In the genomic region with DNA sequence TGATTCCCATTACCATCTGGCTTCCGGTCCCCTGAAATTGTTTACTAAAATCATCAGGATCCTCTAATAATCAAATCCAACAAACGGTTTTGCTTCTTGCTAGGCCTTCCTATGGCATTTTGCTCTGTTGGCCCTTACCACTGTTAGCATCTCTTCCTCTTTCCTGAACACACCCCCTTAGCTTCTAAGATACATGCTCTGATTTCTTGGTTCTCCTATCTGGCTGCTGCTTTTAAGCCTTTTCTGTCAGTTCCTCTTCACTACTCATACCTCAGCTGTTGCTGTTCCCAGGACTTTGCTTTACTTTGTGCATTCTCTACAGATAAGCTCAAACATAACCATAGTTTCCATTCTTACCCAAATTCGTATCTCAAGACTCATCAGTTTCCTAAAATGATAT, we compare ENCODE assay signal across 19 cellular contexts. TPM values are rescaled to one million over a fixed set of nuclear protein-coding genes. Genes with fewer than 3 reads are reported as not detected.
DNase-seq lines count a peak whose midpoint lies in the region; ATAC-seq, FAIRE-seq and TF ChIP-seq lines count a peak whose summit lies in the region.
"Had no signal": no experiment of that assay in that cellular context is flagged by ENCODE, and none has a peak within 500 bp of the region (broad histone marks: within the 10 kb centered on the region; RNA-seq: fewer than 3 reads in every experiment).

No MANE protein-coding gene starts in this region.

- peak; percentile 15 for DNase-seq in KBM-7
- DNase-seq in NOMO-1 treated with dmso at 0.1 percent for 144 hours (lab: John Stamatoyannopoulos, UW; ENCODE audit: unreplicated experiment) = peak; percentile 25
- DNase-seq in K562 (ENCODE audit: extremely low read depth in 1 of 4, low spot score in 3 of 4) = no peak
- no peak for DNase-seq in sciatic nerve (ENCODE audit: low spot score)
- no peak for DNase-seq in GM19239 (ENCODE audit: insufficient read length, low spot score)
- DNase-seq: Caco-2; DMS153; GOT3; NCI-H187 treated with DMSO at 0.1 percent for 48 hours; NCI-H446 treated with DMSO at 0.1 percent for 48 hours; NK-92 treated with Interleukin-12 subunit alpha and Interleukin-12 subunit beta, amount 100 ng/mL, for 24 hours; Peyer's patch; SK-N-SH had no signal

- H3K79me2 ChIP-seq in K562 (ENCODE audit: control insufficient read depth, insufficient read depth, low read length) = no peaks in the 10 kb centered on the region

- no peak overlapping the region for H2AFZ ChIP-seq in K562 (ENCODE audit: low read depth, low read length)

- in situ Hi-C loops in KBM-7 (cut with MboI; ENCODE audit: low pct_unique_long_range_greater_than_20kb, low sequenced_read_pairs) = no loop called here
- in situ Hi-C loops in K562 (cut with MboI) = no loop called here

- no peak for TF ChIP-seq POLR2A in K562 (conservative IDR thresholded peaks at IDR 0.05)

- H3K36me3 ChIP-seq in K562 (ENCODE audit: control insufficient read depth, insufficient read depth, low read length) = 0 out of 3 replicates have a peak, but pooled peaks cover 4% of the 10 kb centered on the region
- H3K36me3 ChIP-seq: Peyer's patch had no signal

- H3K9me3 ChIP-seq in K562 (replicated peaks; ENCODE audit: control insufficient read depth, insufficient read depth, low read depth, low read length) = no peaks in the 10 kb centered on the region
- H3K9me3 ChIP-seq: Caco-2, Peyer's patch, SK-N-SH had no signal

- H4K20me1 ChIP-seq in K562 (replicated peaks; ENCODE audit: control insufficient read depth, insufficient read depth, low read length) = no peaks in the 10 kb centered on the region

- no peaks in the 10 kb centered on the region for H3K27me3 ChIP-seq in K562 (ENCODE audit: control insufficient read depth in 2 of 2, insufficient read depth in 2 of 2, low read length in 2 of 2)
- H3K27me3 ChIP-seq: Peyer's patch had no signal

- no TSS peak for BruUV-seq in K562 (replicated peaks; lab: Mats Ljungman, UMichigan)

- FAIRE-seq in K562 (lab: Jason Lieb, UNC) = no peak
- FAIRE-seq in GM19239 (lab: Jason Lieb, UNC) = no peak
- FAIRE-seq: GM12892 had no signal

- H3K4me3 ChIP-seq in K562 = no peak overlapping the region
- H3K4me3 ChIP-seq: Peyer's patch had no signal

- POLR2A ChIA-PET in K562 (lab: Yijun Ruan, JAX) = interaction anchor here (0.9 kb wide), 1 partner anchor 11 kb away, joined by 3 read pairs; a partner anchor contains a TSS

- ATAC-seq in K562 (no peak), sciatic nerve (peak; percentile 28), HG02973 (IDR thresholded peaks at IDR 0.05; ENCODE audit: unreplicated experiment) (no peak), HG03159 (IDR thresholded peaks at IDR 0.05; ENCODE audit: unreplicated experiment) (no peak)
- ATAC-seq: Right ventricle myocardium inferior had no signal

- H3K9ac ChIP-seq in K562 (ENCODE audit: insufficient read depth in 1 of 2, low read depth in 2 of 2, low read length in 2 of 2) = no peak overlapping the region
- H3K9ac ChIP-seq: SK-N-SH had no signal

- no peak for TF ChIP-seq CTCF in K562 (IDR thresholded peaks at IDR 0.05 in 2 of 3, conservative IDR thresholded peaks at IDR 0.05 in 1 of 3; ENCODE audit: insufficient read depth in 2 of 3, low read depth in 1 of 3, low read length in 3 of 3)

- WGBS in K562 (ENCODE audit: insufficient coverage, low coverage, missing lambda C conversion rate) = 24% methylated on average over 3 of the region's 3 CpGs

- no peak overlapping the region for H3K27ac ChIP-seq in K562 (ENCODE audit: extremely low read depth, low read depth, low read length)
- H3K27ac ChIP-seq: C4-2B, Peyer's patch had no signal

- no peak overlapping the region for H3K4me2 ChIP-seq in K562 (ENCODE audit: insufficient read depth, low read length)
- H3K4me2 ChIP-seq: SK-N-SH had no signal

- 0 out of 5 replicates have a peak, but pooled peaks cover 0 to 5% of the 10 kb centered on the region in 2 experiments for H3K4me1 ChIP-seq in K562 (replicated peaks in 1 of 2; ENCODE audit: control insufficient read depth in 2 of 2, insufficient read depth in 2 of 2, low read length in 2 of 2)
- H3K4me1 ChIP-seq: Caco-2, Peyer's patch had no signal

- no peak for TF ChIP-seq EP300 in K562 (IDR thresholded peaks at IDR 0.05; ENCODE audit: low read length)

- intact Hi-C loops in K562 (cut with micrococcal nuclease) = no loop called here
- intact Hi-C loops in sciatic nerve (cut with DNase I) = no loop called here

- CTCF ChIA-PET in K562 (lab: Yijun Ruan, JAX; ENCODE audit: low intra/inter-chr PET ratio) = no interaction called here

- no peaks in the 10 kb centered on the region for H3K9me1 ChIP-seq in K562 (ENCODE audit: control insufficient read depth, insufficient read depth, low read length)

- TF ChIP-seq RAD21 in K562 (CRISPR knock-in tag; conservative IDR thresholded peaks at IDR 0.05 in 1 of 2, IDR thresholded peaks at IDR 0.05 in 1 of 2) = no peak

TF ChIP-seq in K562, 482 proteins besides CTCF, POLR2A, EP300 and RAD21:
- TF ChIP-seq, protein P1, sequence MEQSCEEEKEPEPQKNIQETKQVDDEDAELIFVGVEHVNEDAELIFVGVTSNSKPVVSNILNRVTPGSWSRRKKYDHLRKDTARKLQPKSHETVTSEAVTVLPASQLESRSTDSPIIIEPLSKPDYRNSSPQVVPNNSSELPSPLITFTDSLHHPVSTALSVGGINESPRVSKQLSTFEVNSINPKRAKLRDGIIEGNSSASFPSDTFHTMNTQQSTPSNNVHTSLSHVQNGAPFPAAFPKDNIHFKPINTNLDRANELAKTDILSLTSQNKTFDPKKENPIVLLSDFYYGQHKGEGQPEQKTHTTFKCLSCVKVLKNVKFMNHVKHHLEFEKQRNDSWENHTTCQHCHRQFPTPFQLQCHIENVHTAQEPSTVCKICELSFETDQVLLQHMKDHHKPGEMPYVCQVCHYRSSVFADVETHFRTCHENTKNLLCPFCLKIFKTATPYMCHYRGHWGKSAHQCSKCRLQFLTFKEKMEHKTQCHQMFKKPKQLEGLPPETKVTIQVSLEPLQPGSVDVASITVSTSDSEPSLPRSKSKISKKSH (CRISPR knock-in tag; IDR thresholded peaks at IDR 0.05) = no peak
- TF ChIP-seq SPI1 (IDR thresholded peaks at IDR 0.05; ENCODE audit: borderline replicate concordance, low read depth, low read length) = peak; percentile 9; the same call in 1 of the 2 replicates
- TF ChIP-seq JUNB (CRISPR knock-in tag; conservative IDR thresholded peaks at IDR 0.05) = no peak

RNA-seq across cellular contexts. Expression of a gene that starts 11.4 kb away (rescaled TPM):
- total RNA-seq in K562 (2011; cell fraction: chromatin; rRNA removed; ENCODE audit: low replicate concordance) = 0.30 TPM in 1 of 2 replicates, not detected in the other
- total RNA-seq in K562 (2011; cell fraction: nucleolus; rRNA removed) = not detected in 2 replicates
- total RNA-seq in K562 (2011; cell fraction: nucleoplasm; rRNA removed) = 0.81 TPM in 1 of 2 replicates, not detected in the other
- total RNA-seq in K562 (2014; rRNA removed) = not detected in 2 replicates
- total RNA-seq in K562 (2014; rRNA removed; fragmentation: Illumina TruSeq; extraction: Trizol) = 0.33 and 0.48 TPM in 2 replicates
- total RNA-seq in K562 (2015; rRNA removed; fragmentation: Illumina TruSeq; extraction: Trizol) = 0.14 and 0.38 TPM in 2 replicates
- total RNA-seq in K562 (2021) = 0.36 and 0.38 TPM in 2 replicates
- polyA plus RNA-seq in K562 (2011; rRNA removed) = not detected in 2 replicates
- polyA plus RNA-seq in K562 (2011; cell fraction: cytosol; rRNA removed) = not detected in 2 replicates
- not detected in 2 replicates for polyA plus RNA-seq in K562 (2011; cell fraction: nucleus; rRNA removed)
- 0.08 and 0.10 TPM in 2 replicates for polyA plus RNA-seq in K562 (2012)
- polyA plus RNA-seq in K562 (2014; fragmentation: Illumina TruSeq; extraction: Trizol) = 0.12 TPM in 1 of 2 replicates, not detected in the other
- polyA plus RNA-seq in K562 (2014; fragmentation: Nextera tagmentation; extraction: Ambion mirVana) = under 1 TPM; 0.24 to 0.65 TPM
- polyA plus RNA-seq in K562 (2014; rRNA removed) = 0.12 TPM in 1 of 2 replicates, not detected in the other
- 0.28 TPM in 1 of 2 replicates, not detected in the other for polyA minus RNA-seq in K562 (2011; rRNA and poly(A)+ RNA removed)
- polyA minus RNA-seq in K562 (2011; cell fraction: cytosol; rRNA and poly(A)+ RNA removed) = not detected in 2 replicates
- polyA minus RNA-seq in K562 (2011; cell fraction: nucleus; rRNA and poly(A)+ RNA removed) = 1.00 TPM in 1 of 2 replicates, not detected in the other
- total RNA-seq in sciatic nerve = 2.5 TPM
- total RNA-seq: A673, Caco-2, Right ventricle myocardium inferior had no signal

Comparison
In these comparisons a context has a peak if more than half of its experiments do, and no peak if none do; other contexts are left out.
1. DNase-seq: peak in KBM-7 (single experiment) and NOMO-1 treated with dmso at 0.1 percent for 144 hours (single experiment); none in K562 (0 of 4), sciatic nerve (single experiment) and GM19239 (single experiment).